ENCODE assay signal across 24 cellular contexts in the genomic region with DNA sequence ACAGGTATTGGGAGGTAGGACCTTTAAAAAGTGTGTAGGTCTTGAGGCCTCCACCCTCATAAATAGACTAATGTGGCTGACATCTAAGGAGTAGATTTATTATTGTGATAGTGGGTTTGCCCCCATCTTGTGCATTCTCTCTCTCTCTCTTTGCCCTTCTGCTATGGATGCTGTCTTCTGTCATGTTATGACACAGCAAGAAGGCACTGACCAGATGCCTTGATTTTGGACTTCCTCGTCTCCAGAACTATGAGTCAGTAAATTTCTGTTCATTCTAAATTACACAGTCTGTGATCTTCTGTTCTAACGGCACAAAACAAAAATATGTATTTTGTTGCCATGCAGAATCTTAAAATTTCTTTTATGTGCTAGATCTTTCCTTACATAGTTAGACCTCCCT.
DNase-seq lines count a peak whose midpoint lies in the region; ATAC-seq and TF ChIP-seq lines count a peak whose summit lies in the region.
"Had no signal": no experiment of that assay in that cellular context is flagged by ENCODE, and none has a peak within 500 bp of the region (broad histone marks: within the 10 kb centered on the region; RNA-seq: fewer than 3 reads in every experiment).

No MANE protein-coding gene starts in this region.

- DNase-seq in AG08395 (ENCODE audit: low spot score) (peak; percentile 8), IMR-90 (peak; percentile 49), adipocyte (ENCODE audit: low read depth) (peak; percentile 43), fibroblast of the aortic adventitia (ENCODE audit: low read depth) (peak; percentile 22), SHP77 (lab: John Stamatoyannopoulos, UW) (no peak), caudate nucleus (lab: John Stamatoyannopoulos, UW) (no peak)
- DNase-seq: activated naive CD8-positive, alpha-beta T cell treated with anti-CD3 and anti-CD28 coated beads for 36 hours; activated T-cell treated with anti-CD3 and anti-CD28 coated beads, Interleukin-2, amount 50 U/mL, for 72 hours; DMS 273 treated with DMSO at 0.1 percent for 48 hours; dorsolateral prefrontal cortex; glutamatergic neuron; NCI-H1105; NCI-H2107; NCI-H510A; Right ventricle myocardium superior; spleen; T-helper 1 cell; WERI-Rb-1 had no signal

- no peak overlapping the region for H3K14ac ChIP-seq in IMR-90 (replicated peaks; ENCODE audit: low read depth, low read length)

- H3K27ac ChIP-seq in IMR-90 (ENCODE audit: insufficient read depth, low read length) (no peak overlapping the region), caudate nucleus (ENCODE audit: low read depth, low read length) (no peak overlapping the region)
- H3K27ac ChIP-seq: C4-2B, dorsolateral prefrontal cortex, KMS-11, spleen, suprapubic skin, WERI-Rb-1 had no signal

- POLR2A ChIA-PET in IMR-90 (lab: Charles Lee; ENCODE audit: unreplicated experiment) = no interaction called here

- no TSS peak for BruUV-seq in IMR-90 (replicated peaks; lab: Mats Ljungman, UMichigan)

- H3K27me3 ChIP-seq in IMR-90 (ENCODE audit: control insufficient read depth, insufficient read depth, low read length) (no peaks in the 10 kb centered on the region), adipocyte (replicated peaks; ENCODE audit: control insufficient read depth, insufficient read depth, low read length) (no peaks in the 10 kb centered on the region)
- H3K27me3 ChIP-seq: dorsolateral prefrontal cortex, spleen, suprapubic skin had no signal

- WGBS in IMR-90 (ENCODE audit: extremely low coverage in 2 of 2, insufficient read length in 1 of 2), 2 experiments = no CpG with 5 or more reads among the region's 2 CpGs

- H2BK120ac ChIP-seq in IMR-90 (ENCODE audit: low read depth, low read length) = no peak overlapping the region

- H3K79me1 ChIP-seq in IMR-90 (ENCODE audit: low read depth in 1 of 2, low read length in 2 of 2) = no peaks in the 10 kb centered on the region; a peak in 2 of 4 replicates

- H3K9ac ChIP-seq in IMR-90 (ENCODE audit: low read depth, low read length) (no peak overlapping the region), adipocyte (ENCODE audit: low read length) (no peak overlapping the region)
- H3K9ac ChIP-seq: KMS-11 had no signal

- no peak for TF ChIP-seq RAD21 in IMR-90 (IDR thresholded peaks at IDR 0.05; ENCODE audit: low read length)

- in situ Hi-C loops in IMR-90 (cut with MboI; ENCODE audit: low sequenced_read_pairs) = no loop called here

- H4K5ac ChIP-seq in IMR-90 (ENCODE audit: low read depth, low read length) = no peak overlapping the region

- H4K91ac ChIP-seq in IMR-90 (ENCODE audit: insufficient read depth, low read depth, low read length) = no peak overlapping the region

- dilution Hi-C loops in IMR-90 (cut with HindIII; ENCODE audit: low sequenced_read_pairs, unreplicated experiment) = no loop called here

- TF ChIP-seq CTCF in IMR-90 (conservative IDR thresholded peaks at IDR 0.05; ENCODE audit: low read depth, low read length) = no peak
- TF ChIP-seq CTCF in fibroblast of the aortic adventitia (IDR thresholded peaks at IDR 0.05; ENCODE audit: insufficient read depth, low read length) = no peak

- H3K9me1 ChIP-seq in IMR-90 (ENCODE audit: insufficient read depth, low read length) = no peaks in the 10 kb centered on the region; the same call in 1 of the 2 replicates

- H3K18ac ChIP-seq in IMR-90 (ENCODE audit: low read depth, low read length) = no peak overlapping the region

- ATAC-seq in IMR-90 (ENCODE audit: low read depth) (peak; percentile 69), HG03095 (IDR thresholded peaks at IDR 0.05; ENCODE audit: unreplicated experiment) (no peak), HG02759 (IDR thresholded peaks at IDR 0.05; ENCODE audit: unreplicated experiment) (no peak)
- ATAC-seq: activated T-cell treated with anti-CD3 and anti-CD28 coated beads, Interleukin-2, amount 50 U/mL, for 72 hours; HCT116 had no signal

- no peak overlapping the region for H2BK15ac ChIP-seq in IMR-90 (ENCODE audit: low read depth, low read length)

- H4K8ac ChIP-seq in IMR-90 (ENCODE audit: low read depth in 2 of 2, low read length in 2 of 2) = no peak overlapping the region

- intact Hi-C loops in IMR-90 (cut with micrococcal nuclease) = no loop called here

- H3K4ac ChIP-seq in IMR-90 (ENCODE audit: low read depth, low read length) = no peak overlapping the region

- H2BK5ac ChIP-seq in IMR-90 (ENCODE audit: low read depth, low read length, poor library complexity, severe bottlenecking) = no peak overlapping the region

- H4K20me1 ChIP-seq in IMR-90 (ENCODE audit: insufficient read depth, low read length) = no peaks in the 10 kb centered on the region

- no peak overlapping the region for H2AK9ac ChIP-seq in IMR-90 (replicated peaks; ENCODE audit: low read depth, low read length, poor library complexity)

- H3K36me3 ChIP-seq in IMR-90 (ENCODE audit: control insufficient read depth, insufficient read depth, low read length) (peaks cover 13% of the 10 kb centered on the region), adipocyte (ENCODE audit: control insufficient read depth, insufficient read depth, low read length, severe bottlenecking) (peaks cover 46% of the 10 kb centered on the region)

- TF ChIP-seq POLR2A in IMR-90 (IDR thresholded peaks at IDR 0.05; ENCODE audit: low read depth, low read length) = no peak

- H3K56ac ChIP-seq in IMR-90 (ENCODE audit: extremely low read depth, insufficient read depth, low read length) = no peak overlapping the region

- no peak overlapping the region for H2AFZ ChIP-seq in IMR-90 (replicated peaks; ENCODE audit: low read length, poor library complexity)

- H3K4me1 ChIP-seq in IMR-90 (ENCODE audit: control insufficient read depth, insufficient read depth, low read length) = no peaks in the 10 kb centered on the region
- no peaks in the 10 kb centered on the region for H3K4me1 ChIP-seq in adipocyte (ENCODE audit: control insufficient read depth, insufficient read depth, low read length)
- H3K4me1 ChIP-seq: spleen, suprapubic skin had no signal

- H2BK20ac ChIP-seq in IMR-90 (ENCODE audit: low read depth, low read length) = no peak overlapping the region

- no peak overlapping the region for H3K4me2 ChIP-seq in IMR-90 (ENCODE audit: low read depth, low read length)
- H3K4me2 ChIP-seq: KMS-11 had no signal

- no peak overlapping the region for H2AK5ac ChIP-seq in IMR-90 (ENCODE audit: low read depth, low read length)

- CTCF ChIA-PET in IMR-90 (lab: Yijun Ruan, JAX) = no interaction called here

- H3K4me3 ChIP-seq in IMR-90 (ENCODE audit: insufficient read depth, low read depth, low read length) (no peak overlapping the region), adipocyte (ENCODE audit: low read length) (no peak overlapping the region), fibroblast of the aortic adventitia (ENCODE audit: low read depth, low read length) (no peak overlapping the region)
- H3K4me3 ChIP-seq: dorsolateral prefrontal cortex, spleen, suprapubic skin had no signal

- no peak overlapping the region for H3K23ac ChIP-seq in IMR-90 (ENCODE audit: low read depth, low read length)

- H3K9me3 ChIP-seq in IMR-90 (ENCODE audit: control insufficient read depth, insufficient read depth, low read length) = no peaks in the 10 kb centered on the region
- H3K9me3 ChIP-seq in adipocyte (ENCODE audit: control insufficient read depth, low read length) = no peaks in the 10 kb centered on the region
- H3K9me3 ChIP-seq: spleen, suprapubic skin had no signal

TF ChIP-seq in IMR-90, 13 proteins besides CTCF, POLR2A, EP300 and RAD21:
- TF ChIP-seq CHD1 (IDR thresholded peaks at IDR 0.05; ENCODE audit: low read depth, low read length) (no peak), RCOR1 (IDR thresholded peaks at IDR 0.05; ENCODE audit: insufficient replicate concordance, low read length) (no peak), RFX5 (IDR thresholded peaks at IDR 0.05; ENCODE audit: low read depth, low read length) (no peak), FOS (IDR thresholded peaks at IDR 0.05; ENCODE audit: low read depth, low read length) (no peak)

Comparison
In these comparisons a context has a peak if more than half of its experiments do, and no peak if none do; other contexts are left out.
1. DNase-seq: peak in AG08395 (single experiment), IMR-90 (single experiment), adipocyte (single experiment) and fibroblast of the aortic adventitia (single experiment); none in SHP77 (0 of 2) and caudate nucleus (0 of 61).